ENCODE assay signal across 8 cellular contexts in genomic region chr3:143121240-143122088, GRCh38. TPM values are rescaled to one million over a fixed set of nuclear protein-coding genes. Genes with fewer than 3 reads are reported as not detected.
DNase-seq lines count a peak whose midpoint lies in the region; ATAC-seq and TF ChIP-seq lines count a peak whose summit lies in the region.

No MANE protein-coding gene starts in this region.

- peak; percentile 54 to 91; a peak in 3 of 4 replicates for TF ChIP-seq CTCF in GM23338 (conservative IDR thresholded peaks at IDR 0.05; ENCODE audit: low read depth in 2 of 2)

- DNase-seq in D341Med (ENCODE audit: low spot score) (peak; percentile 86), GM23338 (ENCODE audit: low spot score) (peak; percentile 81), T follicular helper cell (ENCODE audit: low read depth) (peak; percentile 31), amniotic epithelial cell (ENCODE audit: low read depth) (peak; percentile 58), DMS79 treated with DMSO at 0.1 percent for 48 hours (lab: John Stamatoyannopoulos, UW) (no peak)
- DNase-seq in stimulated activated CD4-positive, alpha-beta T cell treated with anti-CD3 and anti-CD28 coated beads, Interleukin-12 subunit alpha, Interleukin-12 subunit beta, amount 100 ng/mL, for 4 hours, result peak; percentile 60

- peaks cover 2% of the 10 kb centered on the region; the same call in 1 of the 2 replicates for H4K20me1 ChIP-seq in GM23338 (replicated peaks; ENCODE audit: insufficient read depth)

- H3K9me3 Mint-ChIP-seq in GM23338, result no peaks in the 10 kb centered on the region

- H3K27ac Mint-ChIP-seq in GM23338, result no peak overlapping the region

- H3K9me3 ChIP-seq in iPS-18c (ENCODE audit: control insufficient read depth, insufficient read depth, low read length), result no peaks in the 10 kb centered on the region

- H3K4me2 ChIP-seq in GM23338, result peak overlapping the region; percentile 97

- peak overlapping the region; percentile 66 for H3K4me3 Mint-ChIP-seq in GM23338

- H3K36me3 ChIP-seq in GM23338 (ENCODE audit: insufficient read depth), result no peaks in the 10 kb centered on the region; the same call in 1 of the 2 replicates

- peaks cover 34% of the 10 kb centered on the region for H3K4me1 Mint-ChIP-seq in GM23338

- H3K4me3 ChIP-seq in GM23338, result peak overlapping the region; percentile 81
- peak overlapping the region; percentile 84 for H3K4me3 ChIP-seq in iPS-18c (ENCODE audit: insufficient read depth, low read depth, low read length)

- H3K27me3 ChIP-seq in GM23338 (ENCODE audit: insufficient read depth), result peaks cover 33% of the 10 kb centered on the region

- H3K9me2 ChIP-seq in GM23338 (ENCODE audit: insufficient read depth), result no peaks in the 10 kb centered on the region

- peaks cover 16% of the 10 kb centered on the region for H3K36me3 Mint-ChIP-seq in GM23338 (ENCODE audit: low read depth)

- peak; percentile 24 for ATAC-seq in GM23338
- no peak for ATAC-seq in GM21526 (IDR thresholded peaks at IDR 0.05; ENCODE audit: low FRiP score, unreplicated experiment)

- H3K79me2 ChIP-seq in GM23338 (replicated peaks; ENCODE audit: insufficient read depth), result no peaks in the 10 kb centered on the region

- no peak overlapping the region for H3K27ac ChIP-seq in GM23338 (ENCODE audit: low read depth)

- peaks cover 21% of the 10 kb centered on the region for H3K27me3 Mint-ChIP-seq in GM23338 (ENCODE audit: insufficient read depth, low read depth, poor library complexity)

- no peaks in the 10 kb centered on the region for H3F3A ChIP-seq in GM23338 (replicated peaks; ENCODE audit: low read depth)

- H3K4me1 ChIP-seq in GM23338 (ENCODE audit: insufficient read depth), result peaks cover 15% of the 10 kb centered on the region

- H2AFZ ChIP-seq in GM23338, result peak overlapping the region; percentile 89

TF ChIP-seq in GM23338, 12 proteins besides CTCF, POLR2A, EP300 and RAD21:
- TF ChIP-seq, protein P1, sequence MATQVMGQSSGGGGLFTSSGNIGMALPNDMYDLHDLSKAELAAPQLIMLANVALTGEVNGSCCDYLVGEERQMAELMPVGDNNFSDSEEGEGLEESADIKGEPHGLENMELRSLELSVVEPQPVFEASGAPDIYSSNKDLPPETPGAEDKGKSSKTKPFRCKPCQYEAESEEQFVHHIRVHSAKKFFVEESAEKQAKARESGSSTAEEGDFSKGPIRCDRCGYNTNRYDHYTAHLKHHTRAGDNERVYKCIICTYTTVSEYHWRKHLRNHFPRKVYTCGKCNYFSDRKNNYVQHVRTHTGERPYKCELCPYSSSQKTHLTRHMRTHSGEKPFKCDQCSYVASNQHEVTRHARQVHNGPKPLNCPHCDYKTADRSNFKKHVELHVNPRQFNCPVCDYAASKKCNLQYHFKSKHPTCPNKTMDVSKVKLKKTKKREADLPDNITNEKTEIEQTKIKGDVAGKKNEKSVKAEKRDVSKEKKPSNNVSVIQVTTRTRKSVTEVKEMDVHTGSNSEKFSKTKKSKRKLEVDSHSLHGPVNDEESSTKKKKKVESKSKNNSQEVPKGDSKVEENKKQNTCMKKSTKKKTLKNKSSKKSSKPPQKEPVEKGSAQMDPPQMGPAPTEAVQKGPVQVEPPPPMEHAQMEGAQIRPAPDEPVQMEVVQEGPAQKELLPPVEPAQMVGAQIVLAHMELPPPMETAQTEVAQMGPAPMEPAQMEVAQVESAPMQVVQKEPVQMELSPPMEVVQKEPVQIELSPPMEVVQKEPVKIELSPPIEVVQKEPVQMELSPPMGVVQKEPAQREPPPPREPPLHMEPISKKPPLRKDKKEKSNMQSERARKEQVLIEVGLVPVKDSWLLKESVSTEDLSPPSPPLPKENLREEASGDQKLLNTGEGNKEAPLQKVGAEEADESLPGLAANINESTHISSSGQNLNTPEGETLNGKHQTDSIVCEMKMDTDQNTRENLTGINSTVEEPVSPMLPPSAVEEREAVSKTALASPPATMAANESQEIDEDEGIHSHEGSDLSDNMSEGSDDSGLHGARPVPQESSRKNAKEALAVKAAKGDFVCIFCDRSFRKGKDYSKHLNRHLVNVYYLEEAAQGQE (IDR thresholded peaks at IDR 0.05; ENCODE audit: unreplicated experiment), result no peak
- TF ChIP-seq EZH2 (IDR thresholded peaks at IDR 0.05; ENCODE audit: low read depth, unreplicated experiment) (no peak), STAT1 (IDR thresholded peaks at IDR 0.05; ENCODE audit: unreplicated experiment) (no peak), ZNF114 (CRISPR knock-in tag; IDR thresholded peaks at IDR 0.05) (no peak), CREB1 (CRISPR knock-in tag; IDR thresholded peaks at IDR 0.05; ENCODE audit: low read depth) (no peak), POLR2AphosphoS5 (IDR thresholded peaks at IDR 0.05; ENCODE audit: low read depth) (no peak), JUNB (IDR thresholded peaks at IDR 0.05; ENCODE audit: unreplicated experiment) (no peak), ETS1 (IDR thresholded peaks at IDR 0.05) (no peak)
- TF ChIP-seq, protein P2, sequence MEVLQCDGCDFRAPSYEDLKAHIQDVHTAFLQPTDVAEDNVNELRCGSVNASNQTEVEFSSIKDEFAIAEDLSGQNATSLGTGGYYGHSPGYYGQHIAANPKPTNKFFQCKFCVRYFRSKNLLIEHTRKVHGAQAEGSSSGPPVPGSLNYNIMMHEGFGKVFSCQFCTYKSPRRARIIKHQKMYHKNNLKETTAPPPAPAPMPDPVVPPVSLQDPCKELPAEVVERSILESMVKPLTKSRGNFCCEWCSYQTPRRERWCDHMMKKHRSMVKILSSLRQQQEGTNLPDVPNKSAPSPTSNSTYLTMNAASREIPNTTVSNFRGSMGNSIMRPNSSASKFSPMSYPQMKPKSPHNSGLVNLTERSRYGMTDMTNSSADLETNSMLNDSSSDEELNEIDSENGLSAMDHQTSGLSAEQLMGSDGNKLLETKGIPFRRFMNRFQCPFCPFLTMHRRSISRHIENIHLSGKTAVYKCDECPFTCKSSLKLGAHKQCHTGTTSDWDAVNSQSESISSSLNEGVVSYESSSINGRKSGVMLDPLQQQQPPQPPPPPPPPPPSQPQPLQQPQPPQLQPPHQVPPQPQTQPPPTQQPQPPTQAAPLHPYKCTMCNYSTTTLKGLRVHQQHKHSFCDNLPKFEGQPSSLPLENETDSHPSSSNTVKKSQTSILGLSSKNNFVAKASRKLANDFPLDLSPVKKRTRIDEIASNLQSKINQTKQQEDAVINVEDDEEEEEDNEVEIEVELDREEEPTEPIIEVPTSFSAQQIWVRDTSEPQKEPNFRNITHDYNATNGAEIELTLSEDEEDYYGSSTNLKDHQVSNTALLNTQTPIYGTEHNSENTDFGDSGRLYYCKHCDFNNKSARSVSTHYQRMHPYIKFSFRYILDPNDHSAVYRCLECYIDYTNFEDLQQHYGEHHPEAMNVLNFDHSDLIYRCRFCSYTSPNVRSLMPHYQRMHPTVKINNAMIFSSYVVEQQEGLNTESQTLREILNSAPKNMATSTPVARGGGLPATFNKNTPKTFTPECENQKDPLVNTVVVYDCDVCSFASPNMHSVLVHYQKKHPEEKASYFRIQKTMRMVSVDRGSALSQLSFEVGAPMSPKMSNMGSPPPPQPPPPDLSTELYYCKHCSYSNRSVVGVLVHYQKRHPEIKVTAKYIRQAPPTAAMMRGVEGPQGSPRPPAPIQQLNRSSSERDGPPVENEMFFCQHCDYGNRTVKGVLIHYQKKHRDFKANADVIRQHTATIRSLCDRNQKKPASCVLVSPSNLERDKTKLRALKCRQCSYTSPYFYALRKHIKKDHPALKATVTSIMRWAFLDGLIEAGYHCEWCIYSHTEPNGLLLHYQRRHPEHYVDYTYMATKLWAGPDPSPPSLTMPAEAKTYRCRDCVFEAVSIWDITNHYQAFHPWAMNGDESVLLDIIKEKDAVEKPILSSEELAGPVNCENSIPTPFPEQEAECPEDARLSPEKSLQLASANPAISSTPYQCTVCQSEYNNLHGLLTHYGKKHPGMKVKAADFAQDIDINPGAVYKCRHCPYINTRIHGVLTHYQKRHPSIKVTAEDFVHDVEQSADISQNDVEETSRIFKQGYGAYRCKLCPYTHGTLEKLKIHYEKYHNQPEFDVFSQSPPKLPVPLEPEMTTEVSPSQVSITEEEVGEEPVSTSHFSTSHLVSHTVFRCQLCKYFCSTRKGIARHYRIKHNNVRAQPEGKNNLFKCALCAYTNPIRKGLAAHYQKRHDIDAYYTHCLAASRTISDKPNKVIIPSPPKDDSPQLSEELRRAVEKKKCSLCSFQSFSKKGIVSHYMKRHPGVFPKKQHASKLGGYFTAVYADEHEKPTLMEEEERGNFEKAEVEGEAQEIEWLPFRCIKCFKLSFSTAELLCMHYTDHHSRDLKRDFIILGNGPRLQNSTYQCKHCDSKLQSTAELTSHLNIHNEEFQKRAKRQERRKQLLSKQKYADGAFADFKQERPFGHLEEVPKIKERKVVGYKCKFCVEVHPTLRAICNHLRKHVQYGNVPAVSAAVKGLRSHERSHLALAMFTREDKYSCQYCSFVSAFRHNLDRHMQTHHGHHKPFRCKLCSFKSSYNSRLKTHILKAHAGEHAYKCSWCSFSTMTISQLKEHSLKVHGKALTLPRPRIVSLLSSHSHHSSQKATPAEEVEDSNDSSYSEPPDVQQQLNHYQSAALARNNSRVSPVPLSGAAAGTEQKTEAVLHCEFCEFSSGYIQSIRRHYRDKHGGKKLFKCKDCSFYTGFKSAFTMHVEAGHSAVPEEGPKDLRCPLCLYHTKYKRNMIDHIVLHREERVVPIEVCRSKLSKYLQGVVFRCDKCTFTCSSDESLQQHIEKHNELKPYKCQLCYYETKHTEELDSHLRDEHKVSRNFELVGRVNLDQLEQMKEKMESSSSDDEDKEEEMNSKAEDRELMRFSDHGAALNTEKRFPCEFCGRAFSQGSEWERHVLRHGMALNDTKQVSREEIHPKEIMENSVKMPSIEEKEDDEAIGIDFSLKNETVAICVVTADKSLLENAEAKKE (CRISPR knock-in tag; IDR thresholded peaks at IDR 0.05), result no peak

RNA-seq across cellular contexts. Expression of gene CHST2, which starts 1.9 kb away (rescaled TPM):
- 23.5 and 28.3 TPM in 2 replicates for total RNA-seq in GM23338 (2014; rRNA removed; shearing (Covaris generic))
- polyA plus RNA-seq in GM23338 (2016; fragmentation: Nextera tagmentation; extraction: Ambion mirVana), result 4.1 and 4.3 TPM in 2 replicates
